In the genomic region with DNA sequence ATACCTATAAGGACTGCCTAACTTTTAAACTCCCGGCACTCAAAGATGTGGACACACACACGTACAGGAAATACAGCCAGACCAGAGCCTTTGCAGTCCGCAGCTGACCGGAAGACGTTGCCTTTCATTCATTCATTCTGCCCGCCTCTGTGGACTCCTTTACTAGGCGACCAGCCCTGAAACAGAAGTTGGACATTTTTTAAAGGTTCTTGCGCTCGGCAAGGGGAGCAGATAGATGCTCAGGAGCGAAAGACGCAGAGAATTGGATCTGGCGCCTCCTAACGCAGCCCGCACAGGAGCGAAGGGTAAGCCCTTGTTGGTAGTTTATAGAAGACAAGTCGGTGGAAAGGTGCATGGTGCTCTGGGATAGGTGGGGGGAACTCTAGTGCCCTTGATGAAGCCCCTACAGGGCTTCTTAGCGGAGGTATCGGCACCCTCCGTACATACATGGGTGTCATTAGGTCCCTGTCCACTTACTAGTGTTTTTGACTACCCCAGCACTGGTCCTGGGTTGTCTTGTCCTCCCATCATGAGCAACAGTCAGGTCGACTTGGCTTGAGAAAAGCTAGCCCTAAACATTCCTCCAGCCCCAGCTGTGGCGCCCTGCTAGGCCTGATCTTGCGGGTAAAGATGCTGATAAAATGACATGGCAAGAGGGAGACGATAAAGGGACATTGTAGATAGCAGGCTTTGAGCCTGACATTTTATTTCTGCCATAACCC, we compare ENCODE assay signal across 8 cellular contexts. TPM values are rescaled to one million over a fixed set of nuclear protein-coding genes. Genes with fewer than 3 reads are reported as not detected.
DNase-seq lines count a peak whose midpoint lies in the region; ATAC-seq and FAIRE-seq lines count a peak whose summit lies in the region.

TSS of gene KDM2B (minus strand) at position 65 of the 722 bp plus-strand sequence. CDS start 112 bp downstream, outside the sequence.

- DNase-seq in NCI-H69 (lab: John Stamatoyannopoulos, UW) (peak; percentile 72), head of caudate nucleus (peak in 34 of 42 donors; percentile 12 to 79 (median 55)), nucleus accumbens (lab: John Stamatoyannopoulos, UW) (peak in 46 of 56 donors; percentile 5 to 71 (median 41)), NCI-H2171 treated with DMSO at 0.1 percent for 48 hours (lab: John Stamatoyannopoulos, UW) (no peak)
- DNase-seq in activated naive CD8-positive, alpha-beta T cell treated with anti-CD3 and anti-CD28 coated beads, Interleukin-2, amount 10 ng/mL, durations not matched to agents 7 days and 5 days, result peak; percentile 49

- peak within 1 kb of the TSS; percentile 98 for H3K27ac Mint-ChIP-seq in activated naive CD8-positive, alpha-beta T cell treated with anti-CD3 and anti-CD28 coated beads, Interleukin-2, amount 10 ng/mL, durations not matched to agents 7 days and 5 days

- no peaks in the 10 kb centered on the region for H3K9me3 Mint-ChIP-seq in activated naive CD8-positive, alpha-beta T cell treated with anti-CD3 and anti-CD28 coated beads, Interleukin-2, amount 10 ng/mL, durations not matched to agents 7 days and 5 days

- FAIRE-seq in G401.6 (lab: Jason Lieb, UNC), result peak; percentile 81

- no peaks in the 10 kb centered on the region for H3K27me3 Mint-ChIP-seq in activated naive CD8-positive, alpha-beta T cell treated with anti-CD3 and anti-CD28 coated beads, Interleukin-2, amount 10 ng/mL, durations not matched to agents 7 days and 5 days

- peaks cover 34% of the 10 kb centered on the region for H3K4me1 Mint-ChIP-seq in activated naive CD8-positive, alpha-beta T cell treated with anti-CD3 and anti-CD28 coated beads, Interleukin-2, amount 10 ng/mL, durations not matched to agents 7 days and 5 days

- peaks cover 2% of the 10 kb centered on the region for H3K36me3 Mint-ChIP-seq in activated naive CD8-positive, alpha-beta T cell treated with anti-CD3 and anti-CD28 coated beads, Interleukin-2, amount 10 ng/mL, durations not matched to agents 7 days and 5 days

- POLR2A ChIA-PET in activated naive CD8-positive, alpha-beta T cell treated with anti-CD3 and anti-CD28 coated beads, Interleukin-2, amount 10 ng/mL, durations not matched to agents 7 days and 5 days (lab: Charles Lee), result interaction anchor here (0.6 to 3.8 kb wide), 13 partner anchors 8 to 91 kb away, joined by 3 to 61 read pairs (median 6); partner anchors contain the start of gene ORAI1

- ATAC-seq in activated naive CD8-positive, alpha-beta T cell treated with anti-CD3 and anti-CD28 coated beads, Interleukin-2, amount 10 ng/mL, durations not matched to agents 7 days and 5 days (ENCODE audit: low read depth), result no peak
- ATAC-seq in HG03196 (IDR thresholded peaks at IDR 0.05; ENCODE audit: unreplicated experiment) (no peak), HG03175 (IDR thresholded peaks at IDR 0.05; ENCODE audit: unreplicated experiment) (no peak)

- H3K4me3 Mint-ChIP-seq in activated naive CD8-positive, alpha-beta T cell treated with anti-CD3 and anti-CD28 coated beads, Interleukin-2, amount 10 ng/mL, durations not matched to agents 7 days and 5 days, result peak within 1 kb of the TSS; percentile 93

- intact Hi-C loops in head of caudate nucleus (cut with DNase I), result loop anchor here (5.0 kb wide), 2 partner anchors 46 to 106 kb away; partner anchors contain the start of gene ORAI1

RNA-seq across cellular contexts. Expression of gene KDM2B, which starts in this region (rescaled TPM):
- 10 to 100 TPM; 84.8 to 88.7 TPM for total RNA-seq in activated naive CD8-positive, alpha-beta T cell treated with anti-CD3 and anti-CD28 coated beads, Interleukin-2, amount 10 ng/mL, durations not matched to agents 7 days and 5 days
